In genomic region chr1:15410223-15410883, GRCh38 we compare ENCODE assay signal across 8 cellular contexts. TPM values are rescaled to one million over a fixed set of nuclear protein-coding genes. Genes with fewer than 3 reads are reported as not detected.
DNase-seq lines count a peak whose midpoint lies in the region; ATAC-seq lines count a peak whose summit lies in the region.

No MANE protein-coding gene starts in this region.

- H3K27ac ChIP-seq in KOPT-K1 (ENCODE audit: low read depth, low read length, poor library complexity, severe bottlenecking): peak overlapping the region; percentile 57

- DNase-seq in D341Med (ENCODE audit: low spot score) (peak; percentile 44), naive B cell (peak; percentile 22), medulla oblongata (ENCODE audit: extremely low spot score) (no peak), NCI-H748 (lab: John Stamatoyannopoulos, UW; ENCODE audit: unreplicated experiment) (no peak), NCI-H2196 (lab: John Stamatoyannopoulos, UW; ENCODE audit: unreplicated experiment) (no peak), amygdala (lab: John Stamatoyannopoulos, UW) (no peak)
- no peak for DNase-seq in central memory CD8-positive, alpha-beta T cell (ENCODE audit: low spot score in 2 of 2)

- peaks cover 58% of the 10 kb centered on the region for H3K36me3 Mint-ChIP-seq in central memory CD8-positive, alpha-beta T cell (ENCODE audit: insufficient read depth)
- H3K36me3 Mint-ChIP-seq in naive B cell: no peaks in the 10 kb centered on the region

- H3K27ac Mint-ChIP-seq in central memory CD8-positive, alpha-beta T cell (ENCODE audit: low read depth): peak overlapping the region; percentile 100
- peak overlapping the region; percentile 91 to 99 (median 96) for H3K27ac Mint-ChIP-seq in naive B cell

- H3K4me1 Mint-ChIP-seq in central memory CD8-positive, alpha-beta T cell: peaks cover 83% of the 10 kb centered on the region
- H3K4me1 Mint-ChIP-seq in naive B cell: peaks cover 29 to 55% (median 51%) of the 10 kb centered on the region in 3 donors

- no peaks in the 10 kb centered on the region for H3K9me3 ChIP-seq in KOPT-K1 (ENCODE audit: insufficient read depth, low read length, poor library complexity, severe bottlenecking)

- no peak for ATAC-seq in central memory CD8-positive, alpha-beta T cell (replicated peaks; ENCODE audit: extremely low read depth, poor library complexity, severe bottlenecking)
- ATAC-seq in naive B cell (ENCODE audit: low read depth in 2 of 2): no peak

- no peaks in the 10 kb centered on the region for H3K27me3 Mint-ChIP-seq in central memory CD8-positive, alpha-beta T cell
- peaks cover 0 to 12% (median 10%) of the 10 kb centered on the region in 3 donors for H3K27me3 Mint-ChIP-seq in naive B cell

- H3K9me3 Mint-ChIP-seq in central memory CD8-positive, alpha-beta T cell: no peaks in the 10 kb centered on the region
- H3K9me3 Mint-ChIP-seq in naive B cell: no peaks in the 10 kb centered on the region

- H3K4me3 Mint-ChIP-seq in central memory CD8-positive, alpha-beta T cell: peak overlapping the region; percentile 97
- H3K4me3 Mint-ChIP-seq in naive B cell: peak overlapping the region; percentile 81 to 96 (median 95)

- peaks cover 9% of the 10 kb centered on the region; the same call in 1 of the 2 replicates for H3K36me3 ChIP-seq in KOPT-K1 (ENCODE audit: insufficient read depth, low read length)

RNA-seq across cellular contexts. Expression of gene EFHD2, which starts 0.7 kb away (rescaled TPM):
- 10 to 100 TPM; 34.1 to 49.5 (median 44.3) TPM for polyA plus RNA-seq in naive B cell (ENCODE audit: low read depth in 6 of 6)

RNA-seq across cellular contexts. Expression of gene CTRC, which starts 27.9 kb away (rescaled TPM):
- polyA plus RNA-seq in naive B cell (ENCODE audit: low read depth in 6 of 6): not detected

RNA-seq across cellular contexts. Expression of gene CELA2A, which starts 46.2 kb away (rescaled TPM):
- not detected for polyA plus RNA-seq in naive B cell (ENCODE audit: low read depth in 6 of 6)

Comparison
In these comparisons a context has a peak if more than half of its experiments do, and no peak if none do; other contexts are left out.
1. DNase-seq: peak in D341Med (single experiment) and naive B cell (single experiment); none in central memory CD8-positive, alpha-beta T cell (0 of 2), medulla oblongata (single experiment), NCI-H748 (single experiment), NCI-H2196 (single experiment) and amygdala (0 of 56).